ENCODE assay signal across 15 cellular contexts in genomic region chr10:33653584-33654367, GRCh38.
DNase-seq lines count a peak whose midpoint lies in the region; ATAC-seq and TF ChIP-seq lines count a peak whose summit lies in the region.
"Had no signal": no experiment of that assay in that cellular context is flagged by ENCODE, and none has a peak within 500 bp of the region (broad histone marks: within the 10 kb centered on the region; RNA-seq: fewer than 3 reads in every experiment).

No MANE protein-coding gene starts in this region.

- peaks cover 15% of the 10 kb centered on the region for H3K4me1 ChIP-seq in adipocyte (ENCODE audit: control insufficient read depth, insufficient read depth, low read length)

- no peak overlapping the region for H3K4me3 Mint-ChIP-seq in stimulated activated effector memory CD8-positive, alpha-beta T cell treated with anti-CD3 and anti-CD28 coated beads, Interleukin-12 subunit alpha, Interleukin-12 subunit beta, amount 100 ng/mL, for 72 hours
- H3K4me3 Mint-ChIP-seq: stimulated activated naive B cell treated with anti-CD40 and anti-IgM and Interleukin-4, amounts not matched to agents 10 μg/mL and 1 μg/mL and 100 μg/mL, for 72 hours had no signal

- no peaks in the 10 kb centered on the region for H3K36me3 Mint-ChIP-seq in stimulated activated effector memory CD8-positive, alpha-beta T cell treated with anti-CD3 and anti-CD28 coated beads, Interleukin-12 subunit alpha, Interleukin-12 subunit beta, amount 100 ng/mL, for 72 hours
- H3K36me3 Mint-ChIP-seq: stimulated activated naive B cell treated with anti-CD40 and anti-IgM and Interleukin-4, amounts not matched to agents 10 μg/mL and 1 μg/mL and 100 μg/mL, for 72 hours had no signal

- no peak for TF ChIP-seq CTCF in AG09309 (IDR thresholded peaks at IDR 0.05; ENCODE audit: control insufficient read depth, insufficient read depth, low read depth, low read length, missing control alignments)
- no peak for TF ChIP-seq CTCF in foreskin fibroblast (IDR thresholded peaks at IDR 0.05; ENCODE audit: low read depth, low read length)

- no peaks in the 10 kb centered on the region for H3K27me3 ChIP-seq in adipocyte (replicated peaks; ENCODE audit: control insufficient read depth, insufficient read depth, low read length)

- H3K9ac ChIP-seq in adipocyte (ENCODE audit: low read length): no peak overlapping the region

- DNase-seq in AG09309 (ENCODE audit: low read depth) (peak; percentile 82), HS-5 (ENCODE audit: low read depth) (peak; percentile 29), adipocyte (ENCODE audit: low read depth) (peak; percentile 44), foreskin fibroblast (peak; percentile 47 to 74), globus pallidus (ENCODE audit: low spot score) (no peak), NCI-H345 (lab: John Stamatoyannopoulos, UW) (no peak), NCI-H2227 treated with DMSO at 0.1 percent for 48 hours (lab: John Stamatoyannopoulos, UW) (no peak)
- no peak for DNase-seq in stimulated activated effector memory CD8-positive, alpha-beta T cell treated with anti-CD3 and anti-CD28 coated beads, Interleukin-12 subunit alpha, Interleukin-12 subunit beta, amount 100 ng/mL, for 72 hours (ENCODE audit: low spot score in 2 of 2)
- DNase-seq: activated naive CD4-positive, alpha-beta T cell treated with anti-CD3 and anti-CD28 coated beads, Interleukin-2, amount 50 U/mL, for 16 hours; DMS79; foreskin melanocyte; NCI-H446 treated with DMSO at 0.1 percent for 48 hours; stimulated activated CD4-positive, alpha-beta T cell treated with anti-CD3 and anti-CD28 coated beads, Interleukin-4, amount 100 ng/mL, for 1 hour; stimulated activated naive B cell treated with anti-CD40 and anti-IgM and Interleukin-4, amounts not matched to agents 10 μg/mL and 1 μg/mL and 100 μg/mL, for 72 hours had no signal

- H3K9me3 ChIP-seq in adipocyte (ENCODE audit: control insufficient read depth, low read length): peaks cover 18% of the 10 kb centered on the region

- H3K9me3 Mint-ChIP-seq in stimulated activated effector memory CD8-positive, alpha-beta T cell treated with anti-CD3 and anti-CD28 coated beads, Interleukin-12 subunit alpha, Interleukin-12 subunit beta, amount 100 ng/mL, for 72 hours: peaks cover 5% of the 10 kb centered on the region

- no peaks in the 10 kb centered on the region for H3K36me3 ChIP-seq in adipocyte (ENCODE audit: control insufficient read depth, insufficient read depth, low read length, severe bottlenecking)

- H3K4me1 Mint-ChIP-seq in stimulated activated effector memory CD8-positive, alpha-beta T cell treated with anti-CD3 and anti-CD28 coated beads, Interleukin-12 subunit alpha, Interleukin-12 subunit beta, amount 100 ng/mL, for 72 hours: no peaks in the 10 kb centered on the region
- H3K4me1 Mint-ChIP-seq: stimulated activated naive B cell treated with anti-CD40 and anti-IgM and Interleukin-4, amounts not matched to agents 10 μg/mL and 1 μg/mL and 100 μg/mL, for 72 hours had no signal

- ATAC-seq in stimulated activated effector memory CD8-positive, alpha-beta T cell treated with anti-CD3 and anti-CD28 coated beads, Interleukin-12 subunit alpha, Interleukin-12 subunit beta, amount 100 ng/mL, for 72 hours: no peak
- ATAC-seq: Right ventricle myocardium inferior; stimulated activated naive B cell treated with anti-CD40 and anti-IgM and Interleukin-4, amounts not matched to agents 10 μg/mL and 1 μg/mL and 100 μg/mL, for 72 hours had no signal

- no peak overlapping the region for H3K27ac Mint-ChIP-seq in stimulated activated effector memory CD8-positive, alpha-beta T cell treated with anti-CD3 and anti-CD28 coated beads, Interleukin-12 subunit alpha, Interleukin-12 subunit beta, amount 100 ng/mL, for 72 hours
- H3K27ac Mint-ChIP-seq: stimulated activated naive B cell treated with anti-CD40 and anti-IgM and Interleukin-4, amounts not matched to agents 10 μg/mL and 1 μg/mL and 100 μg/mL, for 72 hours had no signal

- H3K4me3 ChIP-seq in AG09309 (ENCODE audit: control insufficient read depth, low read depth, low read length) (no peak overlapping the region), adipocyte (ENCODE audit: low read length) (no peak overlapping the region), foreskin fibroblast (ENCODE audit: low read depth in 1 of 2, low read length in 2 of 2) (no peak overlapping the region)

Comparison
In these comparisons a context has a peak if more than half of its experiments do, and no peak if none do; other contexts are left out.
1. DNase-seq: peak in AG09309 (single experiment), HS-5 (single experiment), adipocyte (single experiment) and foreskin fibroblast (2 of 2); none in globus pallidus (single experiment), NCI-H345 (single experiment), stimulated activated effector memory CD8-positive, alpha-beta T cell treated with anti-CD3 and anti-CD28 coated beads, Interleukin-12 subunit alpha, Interleukin-12 subunit beta, amount 100 ng/mL, for 72 hours (0 of 2) and NCI-H2227 treated with DMSO at 0.1 percent for 48 hours (single experiment).